14 cellular contexts compared by ENCODE assay signal in genomic region chr5:178239626-178240271, GRCh38. TPM values are rescaled to one million over a fixed set of nuclear protein-coding genes. Genes with fewer than 3 reads are reported as not detected.
DNase-seq lines count a peak whose midpoint lies in the region; ATAC-seq, FAIRE-seq and TF ChIP-seq lines count a peak whose summit lies in the region.
"Not testable (repeated sequence)": the region's sequence is repeated elsewhere in the genome, so short reads cannot be mapped to it uniquely, and the experiment has no call there.
"Had no signal": no experiment of that assay in that cellular context is flagged by ENCODE, and none has a peak within 500 bp of the region (broad histone marks: within the 10 kb centered on the region; RNA-seq: fewer than 3 reads in every experiment).

No MANE protein-coding gene starts in this region.

- DNase-seq in T-helper 17 cell; activated T-helper 1 cell treated with anti-CD3 and anti-CD28 coated beads, Interleukin-12 subunit alpha, Interleukin-12 subunit beta, Interleukin-2, Interleukin-4 antibody, amounts not matched to agents 30 ng/mL and 10 ng/mL and 1 ng/mL, durations not matched to agents 14 hours and 24 hours and 36 hours (ENCODE audit: low spot score); neuronal stem cell (ENCODE audit: low spot score); stomach: not testable (repeated sequence)
- peak; percentile 66 for DNase-seq in kidney

- not testable (repeated sequence) for H2BK120ac ChIP-seq in neuronal stem cell (ENCODE audit: low read depth, low read length)

- not testable (repeated sequence) for ATAC-seq in GM18505 (IDR thresholded peaks at IDR 0.05; ENCODE audit: unreplicated experiment); T-helper 17 cell

- not testable (repeated sequence) for H3K36me3 ChIP-seq in kidney (ENCODE audit: control insufficient read depth in 1 of 2, insufficient read depth in 2 of 2, low read length in 2 of 2); neuronal stem cell (replicated peaks in 1 of 2; ENCODE audit: control insufficient read depth in 2 of 2, insufficient read depth in 2 of 2, low read length in 2 of 2); stomach

- H3K27ac Mint-ChIP-seq in T-helper 17 cell: not testable (repeated sequence)
- H3K27ac Mint-ChIP-seq in activated T-helper 1 cell treated with anti-CD3 and anti-CD28 coated beads, Interleukin-12 subunit alpha, Interleukin-12 subunit beta, Interleukin-2, Interleukin-4 antibody, amounts not matched to agents 30 ng/mL and 10 ng/mL and 1 ng/mL, durations not matched to agents 14 hours and 24 hours and 36 hours: peak overlapping the region; percentile 92
- H3K27ac Mint-ChIP-seq in dendritic cell treated with granulocyte-macrophage colony-stimulating factor and Interleukin-4, amounts not matched to agents 40 ng/mL and 50 ng/mL, for 4 days: peak overlapping the region; percentile 94

- not testable (repeated sequence) for TF ChIP-seq EP300 in stomach (IDR thresholded peaks at IDR 0.05)

- TF ChIP-seq CTCF in C4-2B (conservative IDR thresholded peaks at IDR 0.05); kidney (IDR thresholded peaks at IDR 0.05; ENCODE audit: borderline replicate concordance, extremely low read depth, insufficient read depth); stomach (IDR thresholded peaks at IDR 0.05): not testable (repeated sequence)

- not testable (repeated sequence) for H3K27me3 Mint-ChIP-seq in T-helper 17 cell; activated T-helper 1 cell treated with anti-CD3 and anti-CD28 coated beads, Interleukin-12 subunit alpha, Interleukin-12 subunit beta, Interleukin-2, Interleukin-4 antibody, amounts not matched to agents 30 ng/mL and 10 ng/mL and 1 ng/mL, durations not matched to agents 14 hours and 24 hours and 36 hours (ENCODE audit: insufficient read depth); dendritic cell treated with granulocyte-macrophage colony-stimulating factor and Interleukin-4, amounts not matched to agents 40 ng/mL and 50 ng/mL, for 4 days

- H3K79me1 ChIP-seq in neuronal stem cell (ENCODE audit: low read depth, low read length): not testable (repeated sequence)

- H3K36me3 Mint-ChIP-seq in T-helper 17 cell (ENCODE audit: low read depth); activated T-helper 1 cell treated with anti-CD3 and anti-CD28 coated beads, Interleukin-12 subunit alpha, Interleukin-12 subunit beta, Interleukin-2, Interleukin-4 antibody, amounts not matched to agents 30 ng/mL and 10 ng/mL and 1 ng/mL, durations not matched to agents 14 hours and 24 hours and 36 hours (ENCODE audit: low read depth); dendritic cell treated with granulocyte-macrophage colony-stimulating factor and Interleukin-4, amounts not matched to agents 40 ng/mL and 50 ng/mL, for 4 days (ENCODE audit: low read depth): not testable (repeated sequence)

- not testable (repeated sequence) for H3K18ac ChIP-seq in neuronal stem cell (ENCODE audit: low read length)

- not testable (repeated sequence) for FAIRE-seq in kidney (lab: Jason Lieb, UNC)

- peak overlapping the region; percentile 56 for H2BK15ac ChIP-seq in neuronal stem cell (ENCODE audit: low read length)

- H3K9ac ChIP-seq in kidney (ENCODE audit: low read length in 2 of 2); neuronal stem cell (ENCODE audit: low read depth, low read length, poor library complexity): not testable (repeated sequence)

- H3K4me3 ChIP-seq in kidney (ENCODE audit: low read length in 2 of 2); neuronal stem cell (ENCODE audit: low read length in 2 of 2); stomach: not testable (repeated sequence)

- not testable (repeated sequence) for H3K4me2 ChIP-seq in neuronal stem cell (ENCODE audit: insufficient read depth, low read length, poor library complexity, severe bottlenecking)

- H2AFZ ChIP-seq in neuronal stem cell (ENCODE audit: low read length): peak overlapping the region; percentile 78

- not testable (repeated sequence) for H2BK5ac ChIP-seq in neuronal stem cell (ENCODE audit: low read length)

- no CpG with 5 or more reads among the region's 16 CpGs for WGBS in neuronal stem cell (ENCODE audit: extremely low coverage in 2 of 2, insufficient read length in 2 of 2, insufficient replicate concordance in 1 of 2), 2 donors
- 58 to 77% (median 72%) methylated on average over 5 to 14 of the region's 16 CpGs for WGBS in stomach, 5 donors

- H2BK12ac ChIP-seq in neuronal stem cell (ENCODE audit: low read length): peak overlapping the region; percentile 46

- H3K4me3 Mint-ChIP-seq in T-helper 17 cell: peak overlapping the region; percentile 31
- peak overlapping the region; percentile 62 for H3K4me3 Mint-ChIP-seq in activated T-helper 1 cell treated with anti-CD3 and anti-CD28 coated beads, Interleukin-12 subunit alpha, Interleukin-12 subunit beta, Interleukin-2, Interleukin-4 antibody, amounts not matched to agents 30 ng/mL and 10 ng/mL and 1 ng/mL, durations not matched to agents 14 hours and 24 hours and 36 hours
- H3K4me3 Mint-ChIP-seq in dendritic cell treated with granulocyte-macrophage colony-stimulating factor and Interleukin-4, amounts not matched to agents 40 ng/mL and 50 ng/mL, for 4 days: peak overlapping the region; percentile 52

- H3K27me3 ChIP-seq in neuronal stem cell (ENCODE audit: control insufficient read depth in 3 of 3, insufficient read depth in 3 of 3, low read depth in 1 of 3, low read length in 3 of 3); stomach: not testable (repeated sequence)

- H3K27ac ChIP-seq in C4-2B (0 out of 2 replicates have a peak overlapping the region, but pooled peaks have one; percentile 18), kidney (ENCODE audit: low read depth in 2 of 2, low read length in 2 of 2) (peak overlapping the region in 1 of 2 donors; percentile 67), stomach (peak overlapping the region; percentile 11 to 77 (median 52))
- H3K27ac ChIP-seq in neuronal stem cell (replicated peaks; ENCODE audit: low read length): not testable (repeated sequence)

- not testable (repeated sequence) for H4K91ac ChIP-seq in neuronal stem cell (ENCODE audit: low read depth, low read length, poor library complexity)

- H4K8ac ChIP-seq in neuronal stem cell (ENCODE audit: low read depth, low read length): not testable (repeated sequence)

- intact Hi-C loops in activated T-helper 1 cell treated with anti-CD3 and anti-CD28 coated beads, Interleukin-12 subunit alpha, Interleukin-12 subunit beta, Interleukin-2, Interleukin-4 antibody, amounts not matched to agents 30 ng/mL and 10 ng/mL and 1 ng/mL, durations not matched to agents 14 hours and 24 hours and 36 hours (cut with micrococcal nuclease): loop anchor here (10.0 kb wide), 1 partner anchor 1565 kb away; the partner anchor contains the start of gene MGAT4B
- intact Hi-C loops in dendritic cell treated with granulocyte-macrophage colony-stimulating factor and Interleukin-4, amounts not matched to agents 40 ng/mL and 50 ng/mL, for 4 days (cut with micrococcal nuclease); kidney (cut with DNase I); stomach (cut with DNase I; ENCODE audit: low total_unique reads): not testable (repeated sequence)

- not testable (repeated sequence) for H3K9me3 Mint-ChIP-seq in activated T-helper 1 cell treated with anti-CD3 and anti-CD28 coated beads, Interleukin-12 subunit alpha, Interleukin-12 subunit beta, Interleukin-2, Interleukin-4 antibody, amounts not matched to agents 30 ng/mL and 10 ng/mL and 1 ng/mL, durations not matched to agents 14 hours and 24 hours and 36 hours; dendritic cell treated with granulocyte-macrophage colony-stimulating factor and Interleukin-4, amounts not matched to agents 40 ng/mL and 50 ng/mL, for 4 days

- H3K4me1 Mint-ChIP-seq in T-helper 17 cell: peaks cover 30% of the 10 kb centered on the region
- peaks cover 53% of the 10 kb centered on the region for H3K4me1 Mint-ChIP-seq in activated T-helper 1 cell treated with anti-CD3 and anti-CD28 coated beads, Interleukin-12 subunit alpha, Interleukin-12 subunit beta, Interleukin-2, Interleukin-4 antibody, amounts not matched to agents 30 ng/mL and 10 ng/mL and 1 ng/mL, durations not matched to agents 14 hours and 24 hours and 36 hours (ENCODE audit: low read depth)
- peaks cover 89% of the 10 kb centered on the region for H3K4me1 Mint-ChIP-seq in dendritic cell treated with granulocyte-macrophage colony-stimulating factor and Interleukin-4, amounts not matched to agents 40 ng/mL and 50 ng/mL, for 4 days (ENCODE audit: low read depth)

- H3K9me3 ChIP-seq in T-helper 17 cell (ENCODE audit: control insufficient read depth, low read length, poor library complexity, severe bottlenecking); kidney (ENCODE audit: control insufficient read depth in 1 of 2, low read length in 2 of 2); neuronal stem cell (replicated peaks in 1 of 2; ENCODE audit: control insufficient read depth in 2 of 2, insufficient read depth in 1 of 2, low read depth in 1 of 2, low read length in 2 of 2); stomach: not testable (repeated sequence)

- H3K4me1 ChIP-seq in kidney (ENCODE audit: control insufficient read depth in 1 of 2, insufficient read depth in 1 of 2, low read depth in 1 of 2, low read length in 2 of 2) (peaks cover 6 to 32% of the 10 kb centered on the region in 2 donors), stomach (peaks cover 0 to 49% (median 23%) of the 10 kb centered on the region in 4 donors)
- H3K4me1 ChIP-seq in neuronal stem cell (ENCODE audit: control insufficient read depth in 2 of 2, insufficient read depth in 1 of 2, low read depth in 1 of 2, low read length in 2 of 2): not testable (repeated sequence)

- not testable (repeated sequence) for H3K4ac ChIP-seq in neuronal stem cell (ENCODE audit: low read length)

- peak overlapping the region; percentile 77 for H2AK5ac ChIP-seq in neuronal stem cell (ENCODE audit: low read depth, low read length)

- TF ChIP-seq POLR2A in GM18505 (IDR thresholded peaks at IDR 0.05; ENCODE audit: borderline replicate concordance, extremely low read depth, insufficient read depth, insufficient read length): peak; percentile 27
- not testable (repeated sequence) for TF ChIP-seq POLR2A in stomach (IDR thresholded peaks at IDR 0.05)

- H3K14ac ChIP-seq in neuronal stem cell (ENCODE audit: low read length): not testable (repeated sequence)

- not testable (repeated sequence) for H3K23ac ChIP-seq in neuronal stem cell (ENCODE audit: low read depth, low read length, poor library complexity)

RNA-seq across cellular contexts. Expression of gene PHYKPL, which starts 7.1 kb away (rescaled TPM):
- 100 to 1,000 TPM in 1 of 2 donors, 10 to 100 TPM in 1; 86.9 to 107 TPM for total RNA-seq in T-helper 17 cell
- 84.4 and 86.7 TPM in 2 replicates for total RNA-seq in activated T-helper 1 cell treated with anti-CD3 and anti-CD28 coated beads, Interleukin-12 subunit alpha, Interleukin-12 subunit beta, Interleukin-2, Interleukin-4 antibody, amounts not matched to agents 30 ng/mL and 10 ng/mL and 1 ng/mL, durations not matched to agents 14 hours and 24 hours and 36 hours
- 116 TPM for total RNA-seq in kidney
- polyA plus RNA-seq in kidney (ENCODE audit: insufficient read depth, low read depth, low replicate concordance): 35.3 TPM
- 13.6 TPM for polyA plus RNA-seq in neuronal stem cell (2013, experiment 1 of 2)
- 13.2 TPM for polyA plus RNA-seq in neuronal stem cell (2013, experiment 2 of 2)
- total RNA-seq in stomach: 100 to 1,000 TPM in 2 of 5 donors, 10 to 100 TPM in 3; 32.1 to 262 (median 56.2) TPM
- 10 to 100 TPM; 22.9 to 38.3 (median 25.9) TPM for polyA plus RNA-seq in stomach

RNA-seq across cellular contexts. Expression of gene HNRNPAB, which starts 35.4 kb away (rescaled TPM):
- 10 to 100 TPM; 89.5 to 90.5 TPM for total RNA-seq in T-helper 17 cell
- total RNA-seq in activated T-helper 1 cell treated with anti-CD3 and anti-CD28 coated beads, Interleukin-12 subunit alpha, Interleukin-12 subunit beta, Interleukin-2, Interleukin-4 antibody, amounts not matched to agents 30 ng/mL and 10 ng/mL and 1 ng/mL, durations not matched to agents 14 hours and 24 hours and 36 hours: 459 and 472 TPM in 2 replicates
- total RNA-seq in kidney: 130 TPM
- 81.8 TPM for polyA plus RNA-seq in kidney (ENCODE audit: insufficient read depth, low read depth, low replicate concordance)
- 252 TPM for polyA plus RNA-seq in neuronal stem cell (2013, experiment 1 of 2)
- polyA plus RNA-seq in neuronal stem cell (2013, experiment 2 of 2): 248 TPM
- total RNA-seq in stomach: 100 to 1,000 TPM in 2 of 5 donors, 10 to 100 TPM in 3; 25.1 to 327 (median 92.9) TPM
- 100 to 1,000 TPM; 115 to 139 (median 117) TPM for polyA plus RNA-seq in stomach

RNA-seq across cellular contexts. Expression of gene GMCL2, which starts 52.6 kb away (rescaled TPM):
- total RNA-seq in T-helper 17 cell: not detected
- not detected in 2 replicates for total RNA-seq in activated T-helper 1 cell treated with anti-CD3 and anti-CD28 coated beads, Interleukin-12 subunit alpha, Interleukin-12 subunit beta, Interleukin-2, Interleukin-4 antibody, amounts not matched to agents 30 ng/mL and 10 ng/mL and 1 ng/mL, durations not matched to agents 14 hours and 24 hours and 36 hours
- total RNA-seq in kidney: not detected
- polyA plus RNA-seq in kidney (ENCODE audit: insufficient read depth, low read depth, low replicate concordance): not detected
- not detected for polyA plus RNA-seq in neuronal stem cell (2013, experiment 1 of 2)
- polyA plus RNA-seq in neuronal stem cell (2013, experiment 2 of 2): not detected
- not detected for total RNA-seq in stomach
- not detected for polyA plus RNA-seq in stomach
- total RNA-seq: bronchial epithelial cell; Calu3; mucosa of gallbladder; pancreas; T-helper 1 cell treated with Interleukin-12 subunit alpha and Interleukin-12 subunit beta and Interleukin-4 antibody, amounts not matched to agents 30 ng/mL and 1 ng/mL, for 36 hours; uterus had no signal
- polyA plus RNA-seq: pancreas had no signal
